In the genomic region with DNA sequence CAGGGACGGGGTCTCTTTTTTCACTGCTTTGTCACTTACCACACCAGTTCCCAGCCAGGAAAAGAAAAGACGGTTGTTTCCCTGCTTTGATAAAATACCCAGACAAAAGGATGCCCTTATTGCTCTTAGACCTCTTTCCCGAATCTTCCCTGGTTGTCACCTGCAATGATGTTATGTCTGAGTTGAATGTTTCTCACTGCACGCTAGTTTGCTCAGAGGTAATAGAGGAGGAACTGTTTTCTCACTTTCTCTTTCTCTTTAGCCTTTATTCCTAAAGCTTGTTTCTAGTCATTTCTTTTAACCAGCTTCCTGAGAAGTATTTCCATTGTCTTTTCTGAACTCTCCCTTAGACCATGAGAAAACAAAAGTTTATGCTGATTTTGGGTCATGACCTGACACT, we compare ENCODE assay signal across 10 cellular contexts. TPM values are rescaled to one million over a fixed set of nuclear protein-coding genes. Genes with fewer than 3 reads are reported as not detected.
A peak's percentile ranks its signal among the peaks of the same experiment; 100 is the strongest.
DNase-seq lines count a peak whose midpoint lies in the region; ATAC-seq and TF ChIP-seq lines count a peak whose summit lies in the region.
"Had no signal": no experiment of that assay in that cellular context is flagged by ENCODE, and none has a peak within 500 bp of the region (broad histone marks: within the 10 kb centered on the region; RNA-seq: fewer than 3 reads in every experiment).

No MANE protein-coding gene starts in this region.

- no peaks in the 10 kb centered on the region for H3K27me3 ChIP-seq in osteoblast (ENCODE audit: insufficient read depth, low read length)

- no peaks in the 10 kb centered on the region for H4K20me1 ChIP-seq in osteoblast (ENCODE audit: insufficient read depth, low read length)

- H3K9me3 ChIP-seq in osteoblast (ENCODE audit: low read depth, low read length) = no peaks in the 10 kb centered on the region

- no peak for TF ChIP-seq CTCF in osteoblast (IDR thresholded peaks at IDR 0.05; ENCODE audit: extremely low read depth, low read depth, low read length)

- peaks cover 4% of the 10 kb centered on the region for H3K4me1 ChIP-seq in osteoblast (ENCODE audit: insufficient read depth, low read length)

- DNase-seq in NOMO-1 treated with DMSO at 0.1 percent for 48 hours (lab: John Stamatoyannopoulos, UW; ENCODE audit: unreplicated experiment) (peak; percentile 8), NOMO-1 treated with dmso at 0.1 percent for 144 hours (lab: John Stamatoyannopoulos, UW; ENCODE audit: unreplicated experiment) (no peak), MV-4-11 (lab: John Stamatoyannopoulos, UW) (peak; percentile 22), osteoblast (ENCODE audit: insufficient read length, low spot score, missing footprints) (no peak), T1000 (lab: John Stamatoyannopoulos, UW) (no peak), NCI-H524 (lab: John Stamatoyannopoulos, UW) (no peak), glomerular visceral epithelial cell (ENCODE audit: extremely low spot score) (no peak)

- ATAC-seq in HG02610 (IDR thresholded peaks at IDR 0.05; ENCODE audit: unreplicated experiment) = peak; percentile 87

- H3K4me3 ChIP-seq in osteoblast (ENCODE audit: insufficient read depth, low read length) = peak overlapping the region; percentile 24
- H3K4me3 ChIP-seq: lung had no signal

- H3K4me2 ChIP-seq in osteoblast (ENCODE audit: insufficient read depth, low read length) = peak overlapping the region; percentile 18

- H3K79me2 ChIP-seq in osteoblast (ENCODE audit: insufficient read depth, low read length) = no peaks in the 10 kb centered on the region

- H2AFZ ChIP-seq in osteoblast (ENCODE audit: low read length) = peak overlapping the region; percentile 67

- no peaks in the 10 kb centered on the region for H3K36me3 ChIP-seq in osteoblast (ENCODE audit: insufficient read depth, low read length)

- H3K27ac ChIP-seq in osteoblast (ENCODE audit: low read depth, low read length) = no peak overlapping the region
- H3K27ac ChIP-seq: 22Rv1 had no signal

RNA-seq across cellular contexts. Expression of a gene that starts 32.9 kb away (rescaled TPM):
- total RNA-seq in osteoblast = 1.5 and 2.2 TPM in 2 replicates

Comparison
In these comparisons a context has a peak if more than half of its experiments do, and no peak if none do; other contexts are left out.
1. DNase-seq: peak in NOMO-1 treated with DMSO at 0.1 percent for 48 hours (single experiment) and MV-4-11 (single experiment); none in NOMO-1 treated with dmso at 0.1 percent for 144 hours (single experiment), osteoblast (single experiment), T1000 (single experiment), NCI-H524 (0 of 2) and glomerular visceral epithelial cell (single experiment).